ENCODE assay signal across 27 cellular contexts in genomic region chr22:23038334-23038642, GRCh38. TPM values are rescaled to one million over a fixed set of nuclear protein-coding genes. Genes with fewer than 3 reads are reported as not detected.
"Had no signal": no experiment of that assay in that cellular context is flagged by ENCODE, and none has a peak within 500 bp of the region (broad histone marks: within the 10 kb centered on the region; RNA-seq: fewer than 3 reads in every experiment).

No MANE protein-coding gene starts in this region.

- H3K36me3 Mint-ChIP-seq: activated CD4-positive, alpha-beta memory T cell treated with anti-CD3 and anti-CD28 coated beads for 36 hours; activated naive CD4-positive, alpha-beta T cell treated with anti-CD3 and anti-CD28 coated beads, Interleukin-2, amount 50 U/mL, for 24 hours; mesothelial cell of epicardium; naive thymus-derived CD4-positive, alpha-beta T cell had no signal

- H3K27ac ChIP-seq: foreskin keratinocyte, heart right ventricle, pancreas, right atrium auricular region, thoracic aorta, VCaP had no signal

- H3K36me3 ChIP-seq: heart right ventricle, pancreas, right atrium auricular region, thoracic aorta had no signal

- H3K4me3 ChIP-seq: heart right ventricle, pancreas, right atrium auricular region, thoracic aorta had no signal

- ATAC-seq: activated naive CD8-positive, alpha-beta T cell treated with anti-CD3 and anti-CD28 coated beads, Interleukin-2, amount 50 U/mL, for 24 hours; activated T-cell treated with anti-CD3 and anti-CD28 coated beads, Interleukin-2, amount 50 U/mL, for 4 hours; activated T-helper 17 cell treated with anti-CD3 and anti-CD28 coated beads, Interleukin-2, amount 50 U/mL, for 72 hours; foreskin keratinocyte; heart right ventricle; naive thymus-derived CD4-positive, alpha-beta T cell; pancreas had no signal

- H3K27ac Mint-ChIP-seq: activated CD4-positive, alpha-beta memory T cell treated with anti-CD3 and anti-CD28 coated beads for 36 hours; activated CD4-positive, alpha-beta T cell treated with anti-CD3 and anti-CD28 coated beads, Interleukin-2, amount 10 ng/mL, durations not matched to agents 24 days and 14 days; activated naive CD4-positive, alpha-beta T cell treated with anti-CD3 and anti-CD28 coated beads, Interleukin-2, amount 50 U/mL, for 24 hours; activated naive CD8-positive, alpha-beta T cell treated with anti-CD3 and anti-CD28 coated beads, Interleukin-2, amount 50 U/mL, for 24 hours; activated T-helper 17 cell treated with anti-CD3 and anti-CD28 coated beads, Interleukin-2, amount 50 U/mL, for 72 hours; endodermal cell; mesothelial cell of epicardium; stimulated activated naive CD8-positive, alpha-beta T cell treated with anti-CD3 and anti-CD28 coated beads, Interleukin-15, Interleukin-2, amounts not matched to agents 100 ng/mL and 50 ng/mL, for 24 hours; T-helper 1 cell treated with Interleukin-12 subunit alpha and Interleukin-12 subunit beta and Interleukin-4 antibody, amounts not matched to agents 30 μg/mL and 1 μg/mL, for 36 hours had no signal

- H3K27me3 Mint-ChIP-seq: activated naive CD4-positive, alpha-beta T cell treated with anti-CD3 and anti-CD28 coated beads, Interleukin-2, amount 50 U/mL, for 24 hours had no signal

- FAIRE-seq: pancreas, TTC549 had no signal

- H3K9me3 Mint-ChIP-seq: activated CD4-positive, alpha-beta memory T cell treated with anti-CD3 and anti-CD28 coated beads for 36 hours; activated CD4-positive, alpha-beta T cell treated with anti-CD3 and anti-CD28 coated beads, Interleukin-2, amount 10 ng/mL, durations not matched to agents 24 days and 14 days; activated naive CD4-positive, alpha-beta T cell treated with anti-CD3 and anti-CD28 coated beads, Interleukin-2, amount 50 U/mL, for 24 hours; activated naive CD8-positive, alpha-beta T cell treated with anti-CD3 and anti-CD28 coated beads, Interleukin-2, amount 50 U/mL, for 24 hours; activated T-cell treated with anti-CD3 and anti-CD28 coated beads, Interleukin-2, amount 50 U/mL, for 4 hours; activated T-helper 17 cell treated with anti-CD3 and anti-CD28 coated beads, Interleukin-2, amount 50 U/mL, for 72 hours; endodermal cell; mesothelial cell of epicardium; naive thymus-derived CD4-positive, alpha-beta T cell; stimulated activated naive CD8-positive, alpha-beta T cell treated with anti-CD3 and anti-CD28 coated beads, Interleukin-15, Interleukin-2, amounts not matched to agents 100 ng/mL and 50 ng/mL, for 24 hours; T-helper 1 cell treated with Interleukin-12 subunit alpha and Interleukin-12 subunit beta and Interleukin-4 antibody, amounts not matched to agents 30 μg/mL and 1 μg/mL, for 36 hours had no signal

- H3K4me1 Mint-ChIP-seq: activated T-helper 17 cell treated with anti-CD3 and anti-CD28 coated beads, Interleukin-2, amount 50 U/mL, for 72 hours; mesothelial cell of epicardium had no signal

- H3K4me3 Mint-ChIP-seq: activated CD4-positive, alpha-beta memory T cell treated with anti-CD3 and anti-CD28 coated beads for 36 hours; activated CD4-positive, alpha-beta T cell treated with anti-CD3 and anti-CD28 coated beads, Interleukin-2, amount 10 ng/mL, durations not matched to agents 24 days and 14 days; activated naive CD4-positive, alpha-beta T cell treated with anti-CD3 and anti-CD28 coated beads, Interleukin-2, amount 50 U/mL, for 24 hours; activated naive CD8-positive, alpha-beta T cell treated with anti-CD3 and anti-CD28 coated beads, Interleukin-2, amount 50 U/mL, for 24 hours; activated T-cell treated with anti-CD3 and anti-CD28 coated beads, Interleukin-2, amount 50 U/mL, for 4 hours; activated T-helper 17 cell treated with anti-CD3 and anti-CD28 coated beads, Interleukin-2, amount 50 U/mL, for 72 hours; endodermal cell; mesothelial cell of epicardium; naive thymus-derived CD4-positive, alpha-beta T cell; stimulated activated naive CD8-positive, alpha-beta T cell treated with anti-CD3 and anti-CD28 coated beads, Interleukin-15, Interleukin-2, amounts not matched to agents 100 ng/mL and 50 ng/mL, for 24 hours; T-helper 1 cell treated with Interleukin-12 subunit alpha and Interleukin-12 subunit beta and Interleukin-4 antibody, amounts not matched to agents 30 μg/mL and 1 μg/mL, for 36 hours had no signal

- H3K9me3 ChIP-seq: heart right ventricle, pancreas, right atrium auricular region, thoracic aorta had no signal

- H3K4me1 ChIP-seq: foreskin keratinocyte, pancreas, right atrium auricular region had no signal

- H3K27me3 ChIP-seq: pancreas, right atrium auricular region had no signal

- DNase-seq: activated CD4-positive, alpha-beta memory T cell treated with anti-CD3 and anti-CD28 coated beads for 36 hours; activated CD4-positive, alpha-beta T cell treated with anti-CD3 and anti-CD28 coated beads, Interleukin-2, amount 10 ng/mL, durations not matched to agents 24 days and 14 days; activated CD4-positive, CD25-positive, alpha-beta regulatory T cell treated with anti-CD3 and anti-CD28 coated beads, Interleukin-2, amount 50 U/mL, for 72 hours; activated naive CD8-positive, alpha-beta T cell treated with anti-CD3 and anti-CD28 coated beads, Interleukin-2, amount 50 U/mL, for 24 hours; activated T-cell treated with anti-CD3 and anti-CD28 coated beads, Interleukin-2, amount 50 U/mL, for 4 hours; amygdala; caudate nucleus; cortex of kidney; endodermal cell; foreskin keratinocyte; heart right ventricle; naive thymus-derived CD4-positive, alpha-beta T cell; nucleus accumbens; pancreas; stimulated activated CD4-positive, alpha-beta T cell treated with anti-CD3 and anti-CD28 coated beads, Interleukin-15, amount 100 ng/mL, for 24 hours; stimulated activated CD4-positive, alpha-beta T cell treated with anti-CD3 and anti-CD28 coated beads, Interleukin-2, amount 100 ng/mL, for 24 hours; T-helper 9 cell; trophoblast cell had no signal

RNA-seq across cellular contexts. Expression of gene GNAZ, which starts 32.0 kb away (rescaled TPM):
- polyA plus RNA-seq: naive thymus-derived CD4-positive, alpha-beta T cell had no signal
